In the genomic region with DNA sequence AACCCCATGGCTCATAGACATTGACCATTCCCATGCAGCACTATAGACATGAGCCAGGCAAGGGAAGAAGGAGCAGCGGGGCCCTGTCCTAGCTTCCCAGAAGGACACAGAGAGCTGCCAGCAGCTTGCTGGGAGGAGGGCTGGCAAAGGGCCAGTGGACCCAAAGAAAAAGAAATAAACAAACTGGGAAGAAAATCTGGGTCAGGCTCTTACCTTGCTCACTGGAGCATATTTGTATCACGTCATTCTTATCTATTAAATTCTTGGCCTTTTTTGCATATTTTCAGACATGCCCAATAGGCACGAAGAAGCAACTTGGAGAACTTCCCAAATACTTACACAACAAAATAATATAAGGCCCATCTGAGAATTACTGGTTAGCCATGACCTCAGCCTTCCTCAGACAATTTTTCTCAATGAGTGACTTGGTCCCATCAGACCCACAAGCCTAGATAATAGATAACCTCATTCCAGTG, we compare ENCODE assay signal across 12 cellular contexts. TPM values are rescaled to one million over a fixed set of nuclear protein-coding genes. Genes with fewer than 3 reads are reported as not detected.
A peak's percentile ranks its signal among the peaks of the same experiment; 100 is the strongest.
DNase-seq lines count a peak whose midpoint lies in the region; ATAC-seq and TF ChIP-seq lines count a peak whose summit lies in the region.
"Had no signal": no experiment of that assay in that cellular context is flagged by ENCODE, and none has a peak within 500 bp of the region (broad histone marks: within the 10 kb centered on the region; RNA-seq: fewer than 3 reads in every experiment).

No MANE protein-coding gene starts in this region.

- H3K9me3 Mint-ChIP-seq in activated CD4-positive, alpha-beta T cell treated with anti-CD3 and anti-CD28 coated beads for 36 hours (ENCODE audit: low read depth), result peaks cover 2% of the 10 kb centered on the region
- H3K9me3 Mint-ChIP-seq in activated T-helper 2 cell treated with anti-CD3 and anti-CD28 coated beads, Interferon-gamma antibody, Interleukin-2, Interleukin-4, amounts not matched to agents 10 μg/mL and 5 μg/mL and 100 μg/mL, durations not matched to agents 14 hours and 24 hours and 36 hours, result no peaks in the 10 kb centered on the region
- H3K9me3 Mint-ChIP-seq in type B pancreatic cell, result no peaks in the 10 kb centered on the region
- H3K9me3 Mint-ChIP-seq: activated B cell treated with CpG ODN at 0.5 μM for 24 hours had no signal

- intact Hi-C loops in activated CD4-positive, alpha-beta T cell treated with anti-CD3 and anti-CD28 coated beads for 36 hours (cut with DNase I, micrococcal nuclease), result no loop called here
- intact Hi-C loops in activated T-helper 2 cell treated with anti-CD3 and anti-CD28 coated beads, Interferon-gamma antibody, Interleukin-2, Interleukin-4, amounts not matched to agents 10 μg/mL and 5 μg/mL and 100 μg/mL, durations not matched to agents 14 hours and 24 hours and 36 hours (cut with micrococcal nuclease), result loop anchor here (10.0 kb wide), 1 partner anchor 1089 kb away; no protein-coding TSS in a partner anchor
- intact Hi-C loops in Right ventricle myocardium superior (cut with DNase I), result no loop called here

- H3K9ac ChIP-seq in subcutaneous abdominal adipose tissue (ENCODE audit: low read length in 5 of 5), result no peak overlapping the region

- peaks cover 81% of the 10 kb centered on the region for H3K36me3 Mint-ChIP-seq in activated CD4-positive, alpha-beta T cell treated with anti-CD3 and anti-CD28 coated beads for 36 hours (ENCODE audit: low read depth)
- peaks cover 83% of the 10 kb centered on the region for H3K36me3 Mint-ChIP-seq in activated T-helper 2 cell treated with anti-CD3 and anti-CD28 coated beads, Interferon-gamma antibody, Interleukin-2, Interleukin-4, amounts not matched to agents 10 μg/mL and 5 μg/mL and 100 μg/mL, durations not matched to agents 14 hours and 24 hours and 36 hours (ENCODE audit: low read depth)
- H3K36me3 Mint-ChIP-seq in type B pancreatic cell, result no peaks in the 10 kb centered on the region

- H3K27me3 Mint-ChIP-seq in activated CD4-positive, alpha-beta T cell treated with anti-CD3 and anti-CD28 coated beads for 36 hours, result no peaks in the 10 kb centered on the region
- no peaks in the 10 kb centered on the region for H3K27me3 Mint-ChIP-seq in activated T-helper 2 cell treated with anti-CD3 and anti-CD28 coated beads, Interferon-gamma antibody, Interleukin-2, Interleukin-4, amounts not matched to agents 10 μg/mL and 5 μg/mL and 100 μg/mL, durations not matched to agents 14 hours and 24 hours and 36 hours (ENCODE audit: low read depth)
- H3K27me3 Mint-ChIP-seq in type B pancreatic cell, result peaks cover 3% of the 10 kb centered on the region
- H3K27me3 Mint-ChIP-seq: activated B cell treated with CpG ODN at 0.5 μM for 24 hours had no signal

- H3K9me3 ChIP-seq in subcutaneous abdominal adipose tissue (ENCODE audit: control insufficient read depth in 5 of 5, low read length in 5 of 5), result no peaks in the 10 kb centered on the region

- H3K36me3 ChIP-seq in subcutaneous abdominal adipose tissue (ENCODE audit: control insufficient read depth in 5 of 5, insufficient read depth in 5 of 5, low read length in 5 of 5), result no peaks in the 10 kb centered on the region

- H3K4me3 Mint-ChIP-seq in activated CD4-positive, alpha-beta T cell treated with anti-CD3 and anti-CD28 coated beads for 36 hours, result no peak overlapping the region
- no peak overlapping the region for H3K4me3 Mint-ChIP-seq in activated T-helper 2 cell treated with anti-CD3 and anti-CD28 coated beads, Interferon-gamma antibody, Interleukin-2, Interleukin-4, amounts not matched to agents 10 μg/mL and 5 μg/mL and 100 μg/mL, durations not matched to agents 14 hours and 24 hours and 36 hours (ENCODE audit: low read depth)
- H3K4me3 Mint-ChIP-seq in type B pancreatic cell, result no peak overlapping the region
- H3K4me3 Mint-ChIP-seq: activated B cell treated with CpG ODN at 0.5 μM for 24 hours had no signal

- H3K27ac ChIP-seq in subcutaneous abdominal adipose tissue (ENCODE audit: low read depth, low read length), result peak overlapping the region; percentile 62

- CTCF ChIA-PET in activated CD4-positive, alpha-beta T cell treated with anti-CD3 and anti-CD28 coated beads for 36 hours (lab: Charles Lee), result interaction anchor here (0.7 to 6.8 kb wide), 4 partner anchors 12 to 154 kb away, joined by 3 to 40 read pairs (median 4); no protein-coding TSS in a partner anchor

- DNase-seq in activated CD4-positive, alpha-beta T cell treated with anti-CD3 and anti-CD28 coated beads for 36 hours, result no peak
- no peak for DNase-seq in activated CD4-positive, alpha-beta T cell treated with anti-CD3 and anti-CD28 coated beads for 1 hour
- no peak for DNase-seq in activated T-helper 2 cell treated with anti-CD3 and anti-CD28 coated beads, Interferon-gamma antibody, Interleukin-2, Interleukin-4, amounts not matched to agents 10 μg/mL and 5 μg/mL and 100 μg/mL, durations not matched to agents 14 hours and 24 hours and 36 hours (ENCODE audit: low spot score)
- DNase-seq in Right ventricle myocardium superior (peak; percentile 68), UCSD-AML1 (lab: John Stamatoyannopoulos, UW; ENCODE audit: unreplicated experiment) (no peak), type B pancreatic cell (ENCODE audit: extremely low spot score, unreplicated experiment) (no peak)
- DNase-seq: activated B cell treated with CpG ODN at 0.5 μM for 24 hours; left colon; NCI-H774; stimulated activated naive CD8-positive, alpha-beta T cell treated with anti-CD3 and anti-CD28 coated beads, Interleukin-15, Interleukin-2, amounts not matched to agents 100 U/mL and 50 U/mL, for 24 hours had no signal

- no peak for ATAC-seq in activated CD4-positive, alpha-beta T cell treated with anti-CD3 and anti-CD28 coated beads for 36 hours
- ATAC-seq in Right ventricle myocardium superior (ENCODE audit: poor library complexity) (peak; percentile 87), GM21515 (IDR thresholded peaks at IDR 0.05; ENCODE audit: unreplicated experiment) (no peak)
- ATAC-seq: left colon; stimulated activated naive CD8-positive, alpha-beta T cell treated with anti-CD3 and anti-CD28 coated beads, Interleukin-15, Interleukin-2, amounts not matched to agents 100 U/mL and 50 U/mL, for 24 hours had no signal

- H3K4me3 ChIP-seq in subcutaneous abdominal adipose tissue (ENCODE audit: low read depth in 1 of 5, low read length in 5 of 5), result no peak overlapping the region

- POLR2A ChIA-PET in activated CD4-positive, alpha-beta T cell treated with anti-CD3 and anti-CD28 coated beads for 36 hours (lab: Charles Lee), result interaction anchor here (1.3 kb wide), 1 partner anchor 24 kb away, joined by 4 read pairs; no protein-coding TSS in a partner anchor

- peaks cover 98% of the 10 kb centered on the region for H3K4me1 Mint-ChIP-seq in activated CD4-positive, alpha-beta T cell treated with anti-CD3 and anti-CD28 coated beads for 36 hours
- peaks cover 90% of the 10 kb centered on the region for H3K4me1 Mint-ChIP-seq in activated T-helper 2 cell treated with anti-CD3 and anti-CD28 coated beads, Interferon-gamma antibody, Interleukin-2, Interleukin-4, amounts not matched to agents 10 μg/mL and 5 μg/mL and 100 μg/mL, durations not matched to agents 14 hours and 24 hours and 36 hours (ENCODE audit: low read depth)
- H3K4me1 Mint-ChIP-seq in type B pancreatic cell (ENCODE audit: unreplicated experiment), result no peaks in the 10 kb centered on the region

- peaks cover 2 to 14% (median 8%) of the 10 kb centered on the region in 5 donors for H3K4me1 ChIP-seq in subcutaneous abdominal adipose tissue (ENCODE audit: control insufficient read depth in 5 of 5, insufficient read depth in 5 of 5, low read length in 5 of 5)

- H3K27ac Mint-ChIP-seq in activated CD4-positive, alpha-beta T cell treated with anti-CD3 and anti-CD28 coated beads for 36 hours, result peak overlapping the region; percentile 26
- peak overlapping the region; percentile 78 for H3K27ac Mint-ChIP-seq in activated T-helper 2 cell treated with anti-CD3 and anti-CD28 coated beads, Interferon-gamma antibody, Interleukin-2, Interleukin-4, amounts not matched to agents 10 μg/mL and 5 μg/mL and 100 μg/mL, durations not matched to agents 14 hours and 24 hours and 36 hours
- H3K27ac Mint-ChIP-seq in type B pancreatic cell, result no peak overlapping the region
- H3K27ac Mint-ChIP-seq: activated B cell treated with CpG ODN at 0.5 μM for 24 hours had no signal

- TF ChIP-seq CTCF in type B pancreatic cell (conservative IDR thresholded peaks at IDR 0.05), result no peak

- peaks cover 0 to 3% (median 0%) of the 10 kb centered on the region in 5 donors for H3K27me3 ChIP-seq in subcutaneous abdominal adipose tissue (ENCODE audit: control insufficient read depth in 5 of 5, insufficient read depth in 4 of 5, low read length in 5 of 5)

RNA-seq across cellular contexts. Expression of gene RASGRP1, which starts 28.4 kb away (rescaled TPM):
- 100 to 1,000 TPM; 102 to 120 TPM for total RNA-seq in activated CD4-positive, alpha-beta T cell treated with anti-CD3 and anti-CD28 coated beads for 36 hours
- total RNA-seq in activated T-helper 2 cell treated with anti-CD3 and anti-CD28 coated beads, Interferon-gamma antibody, Interleukin-2, Interleukin-4, amounts not matched to agents 10 μg/mL and 5 μg/mL and 100 μg/mL, durations not matched to agents 14 hours and 24 hours and 36 hours, result 108 and 113 TPM in 2 replicates
- total RNA-seq in Right ventricle myocardium superior (0.11 TPM), type B pancreatic cell (ENCODE audit: low replicate concordance) (3.0 and 6.6 TPM in 2 replicates)

Comparison
In these comparisons a context has a peak if more than half of its experiments do, and no peak if none do; other contexts are left out.
1. RNA of gene RASGRP1, which starts 28.4 kb away (total RNA-seq): 102 to 120 TPM in activated CD4-positive, alpha-beta T cell treated with anti-CD3 and anti-CD28 coated beads for 36 hours and 108 to 113 TPM in activated T-helper 2 cell treated with anti-CD3 and anti-CD28 coated beads, Interferon-gamma antibody, Interleukin-2, Interleukin-4, amounts not matched to agents 10 μg/mL and 5 μg/mL and 100 μg/mL, durations not matched to agents 14 hours and 24 hours and 36 hours; 3.0 to 6.6 TPM in type B pancreatic cell and 0.11 TPM in Right ventricle myocardium superior (single experiment); every median in the first group is over 10 times any median in the second.